In the genomic region with DNA sequence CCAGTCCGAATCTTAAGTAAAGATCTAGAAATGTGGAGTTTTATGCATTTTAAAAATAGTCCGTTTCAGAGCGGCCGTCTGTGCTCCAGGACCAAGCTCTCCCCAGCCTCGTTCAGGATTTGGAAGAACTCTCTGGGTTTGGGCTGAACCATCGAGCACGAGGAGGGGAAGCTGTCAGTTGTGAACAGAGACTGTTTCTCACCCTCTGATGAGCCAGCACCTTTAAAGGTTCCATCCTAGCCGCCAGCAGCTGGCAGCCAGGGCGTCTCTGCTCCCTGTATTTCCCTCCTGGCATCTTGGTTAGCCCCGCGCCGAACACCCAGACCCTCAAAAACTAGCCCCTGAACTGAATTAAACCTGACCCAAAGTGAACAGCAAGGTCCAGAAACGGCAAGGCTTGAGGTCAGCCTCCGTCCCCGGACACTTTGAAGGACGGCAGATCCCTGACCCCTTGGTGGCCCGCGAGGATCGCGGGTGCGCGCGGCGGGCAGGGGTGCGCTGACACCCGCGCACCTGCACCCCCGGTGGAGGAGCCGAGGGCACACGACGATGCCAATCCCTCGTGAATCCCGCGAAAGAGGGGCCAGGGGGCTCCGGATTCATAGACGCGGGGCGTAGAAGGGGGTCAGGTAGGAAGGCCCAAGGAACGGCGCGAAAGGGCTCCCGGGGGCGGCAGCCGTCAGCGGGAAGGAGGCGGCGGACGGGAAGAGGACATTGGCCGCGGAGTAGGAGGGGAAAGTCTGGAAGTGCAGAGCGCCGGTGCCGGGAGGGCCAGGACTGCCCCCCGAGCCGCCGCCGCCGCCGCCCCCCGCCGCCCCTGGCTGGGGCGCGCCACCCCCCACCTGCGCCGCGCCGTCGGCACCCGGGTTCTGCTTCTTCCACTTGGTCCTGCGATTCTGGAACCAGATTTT, we compare ENCODE assay signal across 1 cellular context.
TF ChIP-seq lines count a peak whose summit lies in the region.

No MANE protein-coding gene starts in this region.

TF ChIP-seq in SK-N-SH, 30 proteins besides CTCF, POLR2A, EP300 and RAD21 (continued from another document):
- TF ChIP-seq, protein P1, sequence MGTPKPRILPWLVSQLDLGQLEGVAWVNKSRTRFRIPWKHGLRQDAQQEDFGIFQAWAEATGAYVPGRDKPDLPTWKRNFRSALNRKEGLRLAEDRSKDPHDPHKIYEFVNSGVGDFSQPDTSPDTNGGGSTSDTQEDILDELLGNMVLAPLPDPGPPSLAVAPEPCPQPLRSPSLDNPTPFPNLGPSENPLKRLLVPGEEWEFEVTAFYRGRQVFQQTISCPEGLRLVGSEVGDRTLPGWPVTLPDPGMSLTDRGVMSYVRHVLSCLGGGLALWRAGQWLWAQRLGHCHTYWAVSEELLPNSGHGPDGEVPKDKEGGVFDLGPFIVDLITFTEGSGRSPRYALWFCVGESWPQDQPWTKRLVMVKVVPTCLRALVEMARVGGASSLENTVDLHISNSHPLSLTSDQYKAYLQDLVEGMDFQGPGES (IDR thresholded peaks at IDR 0.05; ENCODE audit: low read depth, low read length) = no peak
- no peak for TF ChIP-seq FOSL2 (IDR thresholded peaks at IDR 0.05; ENCODE audit: borderline replicate concordance, low read depth)
- TF ChIP-seq JUND (IDR thresholded peaks at IDR 0.05) = no peak
- TF ChIP-seq ELF1 (IDR thresholded peaks at IDR 0.05) = no peak
- no peak for TF ChIP-seq SMC3 (IDR thresholded peaks at IDR 0.05; ENCODE audit: low read depth, low read length)
- TF ChIP-seq, protein P2, sequence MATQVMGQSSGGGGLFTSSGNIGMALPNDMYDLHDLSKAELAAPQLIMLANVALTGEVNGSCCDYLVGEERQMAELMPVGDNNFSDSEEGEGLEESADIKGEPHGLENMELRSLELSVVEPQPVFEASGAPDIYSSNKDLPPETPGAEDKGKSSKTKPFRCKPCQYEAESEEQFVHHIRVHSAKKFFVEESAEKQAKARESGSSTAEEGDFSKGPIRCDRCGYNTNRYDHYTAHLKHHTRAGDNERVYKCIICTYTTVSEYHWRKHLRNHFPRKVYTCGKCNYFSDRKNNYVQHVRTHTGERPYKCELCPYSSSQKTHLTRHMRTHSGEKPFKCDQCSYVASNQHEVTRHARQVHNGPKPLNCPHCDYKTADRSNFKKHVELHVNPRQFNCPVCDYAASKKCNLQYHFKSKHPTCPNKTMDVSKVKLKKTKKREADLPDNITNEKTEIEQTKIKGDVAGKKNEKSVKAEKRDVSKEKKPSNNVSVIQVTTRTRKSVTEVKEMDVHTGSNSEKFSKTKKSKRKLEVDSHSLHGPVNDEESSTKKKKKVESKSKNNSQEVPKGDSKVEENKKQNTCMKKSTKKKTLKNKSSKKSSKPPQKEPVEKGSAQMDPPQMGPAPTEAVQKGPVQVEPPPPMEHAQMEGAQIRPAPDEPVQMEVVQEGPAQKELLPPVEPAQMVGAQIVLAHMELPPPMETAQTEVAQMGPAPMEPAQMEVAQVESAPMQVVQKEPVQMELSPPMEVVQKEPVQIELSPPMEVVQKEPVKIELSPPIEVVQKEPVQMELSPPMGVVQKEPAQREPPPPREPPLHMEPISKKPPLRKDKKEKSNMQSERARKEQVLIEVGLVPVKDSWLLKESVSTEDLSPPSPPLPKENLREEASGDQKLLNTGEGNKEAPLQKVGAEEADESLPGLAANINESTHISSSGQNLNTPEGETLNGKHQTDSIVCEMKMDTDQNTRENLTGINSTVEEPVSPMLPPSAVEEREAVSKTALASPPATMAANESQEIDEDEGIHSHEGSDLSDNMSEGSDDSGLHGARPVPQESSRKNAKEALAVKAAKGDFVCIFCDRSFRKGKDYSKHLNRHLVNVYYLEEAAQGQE (IDR thresholded peaks at IDR 0.05; ENCODE audit: low read depth, low read length) = no peak
- TF ChIP-seq, protein P3, sequence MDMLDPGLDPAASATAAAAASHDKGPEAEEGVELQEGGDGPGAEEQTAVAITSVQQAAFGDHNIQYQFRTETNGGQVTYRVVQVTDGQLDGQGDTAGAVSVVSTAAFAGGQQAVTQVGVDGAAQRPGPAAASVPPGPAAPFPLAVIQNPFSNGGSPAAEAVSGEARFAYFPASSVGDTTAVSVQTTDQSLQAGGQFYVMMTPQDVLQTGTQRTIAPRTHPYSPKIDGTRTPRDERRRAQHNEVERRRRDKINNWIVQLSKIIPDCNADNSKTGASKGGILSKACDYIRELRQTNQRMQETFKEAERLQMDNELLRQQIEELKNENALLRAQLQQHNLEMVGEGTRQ (IDR thresholded peaks at IDR 0.05; ENCODE audit: borderline replicate concordance, low read depth, low read length) = no peak
- TF ChIP-seq TEAD4 (IDR thresholded peaks at IDR 0.05; ENCODE audit: borderline replicate concordance, insufficient read depth) = no peak
- TF ChIP-seq MXI1 (IDR thresholded peaks at IDR 0.05; ENCODE audit: low read depth, low read length) = no peak
- no peak for TF ChIP-seq FOXJ3 (CRISPR knock-in tag; IDR thresholded peaks at IDR 0.05)
- TF ChIP-seq RCOR1 (IDR thresholded peaks at IDR 0.05; ENCODE audit: low read length) = no peak
- no peak for TF ChIP-seq POLR2AphosphoS5 (IDR thresholded peaks at IDR 0.05; ENCODE audit: low read depth, low read length)
- TF ChIP-seq RFX5 (IDR thresholded peaks at IDR 0.05; ENCODE audit: low read length) = no peak
